Comparison of ENCODE assay signal across 12 cellular contexts in genomic region chr4:10114147-10114546, GRCh38. TPM values are rescaled to one million over a fixed set of nuclear protein-coding genes. Genes with fewer than 3 reads are reported as not detected.
DNase-seq lines count a peak whose midpoint lies in the region; ATAC-seq and TF ChIP-seq lines count a peak whose summit lies in the region.
"Had no signal": no experiment of that assay in that cellular context is flagged by ENCODE, and none has a peak within 500 bp of the region (broad histone marks: within the 10 kb centered on the region; RNA-seq: fewer than 3 reads in every experiment).

No MANE protein-coding gene starts in this region.

- intact Hi-C loops in MCF 10A (cut with micrococcal nuclease) (no loop called here), breast epithelium (cut with DNase I; ENCODE audit: low total_unique reads) (no loop called here)

- DNase-seq in MCF 10A (ENCODE audit: unreplicated experiment) = no peak
- no peak for DNase-seq in breast epithelium (ENCODE audit: low spot score in 2 of 2)
- DNase-seq in activated naive CD8-positive, alpha-beta T cell treated with anti-CD3 and anti-CD28 coated beads for 36 hours = no peak
- no peak for DNase-seq in type B pancreatic cell (ENCODE audit: extremely low spot score, unreplicated experiment)
- DNase-seq in ACHN = no peak
- DNase-seq in NOMO-1 treated with DMSO at 0.1 percent for 48 hours (lab: John Stamatoyannopoulos, UW; ENCODE audit: unreplicated experiment) = no peak
- DNase-seq: NCI-H1092; stimulated activated CD4-positive, alpha-beta T cell treated with anti-CD3 and anti-CD28 coated beads, Interleukin-4, amount 100 ng/mL, for 24 hours; thyroid gland had no signal

- TF ChIP-seq CTCF in MCF 10A (IDR thresholded peaks at IDR 0.05; ENCODE audit: unreplicated experiment) (no peak), breast epithelium (IDR thresholded peaks at IDR 0.05) (no peak), type B pancreatic cell (conservative IDR thresholded peaks at IDR 0.05) (no peak)

- in situ Hi-C loops in ACHN (cut with HindIII; ENCODE audit: low pct_ligation_motif_present, low pct_unique_long_range_greater_than_20kb, low sequenced_read_pairs) = no loop called here

- H3K9me3 Mint-ChIP-seq in MCF 10A (ENCODE audit: unreplicated experiment) = no peaks in the 10 kb centered on the region
- no peaks in the 10 kb centered on the region for H3K9me3 Mint-ChIP-seq in activated naive CD8-positive, alpha-beta T cell treated with anti-CD3 and anti-CD28 coated beads for 36 hours
- H3K9me3 Mint-ChIP-seq in type B pancreatic cell = no peaks in the 10 kb centered on the region

- H3K4me3 ChIP-seq in breast epithelium (peak overlapping the region in 1 of 3 donors; percentile 96), muscle layer of duodenum (ENCODE audit: low read depth in 1 of 2, low read length in 2 of 2) (peak overlapping the region; percentile 79 to 91)

- POLR2A ChIA-PET in MCF 10A (lab: Yijun Ruan, JAX) = interaction anchor here (0.6 to 1.7 kb wide), 4 partner anchors 7 to 1500 kb away, joined by 3 to 9 read pairs (median 5); no protein-coding TSS in a partner anchor

- H3K36me3 Mint-ChIP-seq in MCF 10A (ENCODE audit: insufficient read depth, unreplicated experiment) (peaks cover 67% of the 10 kb centered on the region), type B pancreatic cell (peaks cover 33% of the 10 kb centered on the region)
- H3K36me3 Mint-ChIP-seq in activated naive CD8-positive, alpha-beta T cell treated with anti-CD3 and anti-CD28 coated beads for 36 hours = peaks cover 66% of the 10 kb centered on the region

- H3K4me1 Mint-ChIP-seq in MCF 10A (ENCODE audit: insufficient read depth, unreplicated experiment) = peaks cover 32% of the 10 kb centered on the region
- H3K4me1 Mint-ChIP-seq in activated naive CD8-positive, alpha-beta T cell treated with anti-CD3 and anti-CD28 coated beads for 36 hours = peaks cover 80% of the 10 kb centered on the region
- H3K4me1 Mint-ChIP-seq in type B pancreatic cell (ENCODE audit: unreplicated experiment) = peaks cover 40% of the 10 kb centered on the region

- no peak for ATAC-seq in GM21786 (IDR thresholded peaks at IDR 0.05; ENCODE audit: unreplicated experiment)

- H3K4me1 ChIP-seq in breast epithelium = peaks cover 8 to 19% of the 10 kb centered on the region in 2 donors
- peaks cover 29 to 69% of the 10 kb centered on the region in 2 donors for H3K4me1 ChIP-seq in muscle layer of duodenum (ENCODE audit: control insufficient read depth in 1 of 2, insufficient read depth in 2 of 2, low read length in 2 of 2)

- no peaks in the 10 kb centered on the region for H3K27me3 Mint-ChIP-seq in MCF 10A (ENCODE audit: insufficient read depth, unreplicated experiment)
- H3K27me3 Mint-ChIP-seq in activated naive CD8-positive, alpha-beta T cell treated with anti-CD3 and anti-CD28 coated beads for 36 hours = no peaks in the 10 kb centered on the region
- no peaks in the 10 kb centered on the region for H3K27me3 Mint-ChIP-seq in type B pancreatic cell

- no peak overlapping the region for H3K27ac ChIP-seq in breast epithelium
- no peak overlapping the region for H3K27ac ChIP-seq in muscle layer of duodenum (ENCODE audit: low read length)
- H3K27ac ChIP-seq: C4-2B had no signal

- CTCF ChIA-PET in MCF 10A (lab: Yijun Ruan, JAX) = interaction anchor here (1.0 to 1.6 kb wide), 3 partner anchors 9 to 290 kb away, joined by 3 to 5 read pairs (median 3); no protein-coding TSS in a partner anchor

- BruUV-seq in MCF 10A (replicated peaks; lab: Mats Ljungman, UMichigan) = no TSS peak

- no peaks in the 10 kb centered on the region for H3K27me3 ChIP-seq in breast epithelium
- no peaks in the 10 kb centered on the region for H3K27me3 ChIP-seq in muscle layer of duodenum (ENCODE audit: low read depth, low read length)
- H3K27me3 ChIP-seq: thyroid gland had no signal

- peak overlapping the region; percentile 42 for H3K27ac Mint-ChIP-seq in MCF 10A (ENCODE audit: low read depth, unreplicated experiment)
- peak overlapping the region; percentile 79 for H3K27ac Mint-ChIP-seq in activated naive CD8-positive, alpha-beta T cell treated with anti-CD3 and anti-CD28 coated beads for 36 hours
- peak overlapping the region; percentile 95 for H3K27ac Mint-ChIP-seq in type B pancreatic cell

- H3K36me3 ChIP-seq in breast epithelium (no peaks in the 10 kb centered on the region), muscle layer of duodenum (ENCODE audit: control insufficient read depth in 1 of 2, insufficient read depth in 2 of 2, low read length in 2 of 2) (peaks cover 51 to 54% of the 10 kb centered on the region in 2 donors)

- H3K9me3 ChIP-seq in breast epithelium (no peaks in the 10 kb centered on the region), muscle layer of duodenum (ENCODE audit: control insufficient read depth in 1 of 2, low read length in 2 of 2) (no peaks in the 10 kb centered on the region)
- H3K9me3 ChIP-seq: thyroid gland had no signal

- H3K4me3 Mint-ChIP-seq in MCF 10A (ENCODE audit: unreplicated experiment) (no peak overlapping the region), type B pancreatic cell (peak overlapping the region; percentile 72)
- peak overlapping the region; percentile 95 for H3K4me3 Mint-ChIP-seq in activated naive CD8-positive, alpha-beta T cell treated with anti-CD3 and anti-CD28 coated beads for 36 hours

- TF ChIP-seq POLR2A in breast epithelium (IDR thresholded peaks at IDR 0.05) = no peak

RNA-seq across cellular contexts. Expression of gene WDR1, which starts 2.5 kb away (rescaled TPM):
- total RNA-seq in MCF 10A (2022) (240 and 246 TPM in 2 replicates), breast epithelium (100 to 1,000 TPM in 2 of 3 donors, 10 to 100 TPM in 1; 93.9 to 142 (median 127) TPM), type B pancreatic cell (ENCODE audit: low replicate concordance) (227 and 313 TPM in 2 replicates)
- 100 to 1,000 TPM; 372 to 385 TPM for total RNA-seq in activated naive CD8-positive, alpha-beta T cell treated with anti-CD3 and anti-CD28 coated beads for 36 hours

Comparison
In these comparisons a context has a peak if more than half of its experiments do, and no peak if none do; other contexts are left out.
1. H3K27ac Mint-ChIP-seq: peak in every context shown above with its lines; median percentile 95 in type B pancreatic cell; 79 in activated naive CD8-positive, alpha-beta T cell treated with anti-CD3 and anti-CD28 coated beads for 36 hours; 42 in MCF 10A.